Comparison of ENCODE assay signal across 22 cellular contexts in genomic region chr3:140268610-140269009, GRCh38.
"Had no signal": no experiment of that assay in that cellular context is flagged by ENCODE, and none has a peak within 500 bp of the region (broad histone marks: within the 10 kb centered on the region; RNA-seq: fewer than 3 reads in every experiment).

No MANE protein-coding gene starts in this region.

- ATAC-seq: natural killer cell treated with Interleukin-12 subunit alpha and Interleukin-12 subunit beta and Interleukin-15 and Interleukin-18, amount 100 ng/mL, for 72 hours; sciatic nerve; stimulated activated effector memory CD8-positive, alpha-beta T cell treated with anti-CD3 and anti-CD28 coated beads, Interleukin-12 subunit alpha, Interleukin-12 subunit beta, amount 100 ng/mL, for 72 hours; upper lobe of right lung had no signal

- H3K27ac ChIP-seq: hepatocyte, left ventricle myocardium inferior, ovary, right atrium auricular region, skin epidermis, suprapubic skin, thoracic aorta, tibial artery, upper lobe of right lung had no signal

- H3K4me2 ChIP-seq: hepatocyte had no signal

- H3K36me3 Mint-ChIP-seq: mesothelial cell of epicardium; naive B cell; natural killer cell treated with Interleukin-12 subunit alpha and Interleukin-12 subunit beta and Interleukin-15 and Interleukin-18, amount 100 ng/mL, for 72 hours; stimulated activated effector memory CD8-positive, alpha-beta T cell treated with anti-CD3 and anti-CD28 coated beads, Interleukin-12 subunit alpha, Interleukin-12 subunit beta, amount 100 ng/mL, for 72 hours had no signal

- H3K27me3 ChIP-seq: hepatocyte, ovary, right atrium auricular region, suprapubic skin, tibial artery, upper lobe of right lung had no signal

- DNase-seq: islet precursor cell; left ventricle myocardium inferior; mesendoderm; naive B cell; ovary; stimulated activated CD4-positive, alpha-beta T cell treated with anti-CD3 and anti-CD28 coated beads, Interleukin-4, amount 100 ng/mL, for 24 hours; stimulated activated naive CD4-positive, alpha-beta T cell; tibial artery; trophoblast cell; upper lobe of right lung had no signal

- H3K4me3 Mint-ChIP-seq: mesothelial cell of epicardium; naive B cell; natural killer cell treated with Interleukin-12 subunit alpha and Interleukin-12 subunit beta and Interleukin-15 and Interleukin-18, amount 100 ng/mL, for 72 hours; stimulated activated effector memory CD8-positive, alpha-beta T cell treated with anti-CD3 and anti-CD28 coated beads, Interleukin-12 subunit alpha, Interleukin-12 subunit beta, amount 100 ng/mL, for 72 hours; stimulated activated naive CD8-positive, alpha-beta T cell treated with anti-CD3 and anti-CD28 coated beads, Interleukin-15, Interleukin-2, amounts not matched to agents 100 ng/mL and 50 ng/mL, for 24 hours had no signal

- H3K9me3 Mint-ChIP-seq: mesothelial cell of epicardium; natural killer cell treated with Interleukin-12 subunit alpha and Interleukin-12 subunit beta and Interleukin-15 and Interleukin-18, amount 100 ng/mL, for 72 hours; stimulated activated effector memory CD8-positive, alpha-beta T cell treated with anti-CD3 and anti-CD28 coated beads, Interleukin-12 subunit alpha, Interleukin-12 subunit beta, amount 100 ng/mL, for 72 hours; stimulated activated naive CD8-positive, alpha-beta T cell treated with anti-CD3 and anti-CD28 coated beads, Interleukin-15, Interleukin-2, amounts not matched to agents 100 ng/mL and 50 ng/mL, for 24 hours had no signal

- H3K27me3 Mint-ChIP-seq: natural killer cell treated with Interleukin-12 subunit alpha and Interleukin-12 subunit beta and Interleukin-15 and Interleukin-18, amount 100 ng/mL, for 72 hours; progenitor cell of endocrine pancreas; stimulated activated naive CD8-positive, alpha-beta T cell treated with anti-CD3 and anti-CD28 coated beads, Interleukin-15, Interleukin-2, amounts not matched to agents 100 ng/mL and 50 ng/mL, for 24 hours had no signal

- H3K4me1 ChIP-seq: left ventricle myocardium inferior, right atrium auricular region, suprapubic skin, tibial artery, upper lobe of right lung had no signal

- H2AFZ ChIP-seq: hepatocyte had no signal

- H3K4me3 ChIP-seq: hepatocyte, left ventricle myocardium inferior, lung, ovary, right atrium auricular region, skin epidermis, suprapubic skin, thoracic aorta, tibial artery, upper lobe of right lung had no signal

- H3K36me3 ChIP-seq: left ventricle myocardium inferior, ovary, right atrium auricular region, suprapubic skin, thoracic aorta, tibial artery, upper lobe of right lung had no signal

- H3K27ac Mint-ChIP-seq: mesothelial cell of epicardium; naive B cell; natural killer cell treated with Interleukin-12 subunit alpha and Interleukin-12 subunit beta and Interleukin-15 and Interleukin-18, amount 100 ng/mL, for 72 hours; progenitor cell of endocrine pancreas; stimulated activated effector memory CD8-positive, alpha-beta T cell treated with anti-CD3 and anti-CD28 coated beads, Interleukin-12 subunit alpha, Interleukin-12 subunit beta, amount 100 ng/mL, for 72 hours; stimulated activated naive CD8-positive, alpha-beta T cell treated with anti-CD3 and anti-CD28 coated beads, Interleukin-15, Interleukin-2, amounts not matched to agents 100 ng/mL and 50 ng/mL, for 24 hours had no signal

- H3K4me1 Mint-ChIP-seq: mesothelial cell of epicardium; naive B cell; stimulated activated effector memory CD8-positive, alpha-beta T cell treated with anti-CD3 and anti-CD28 coated beads, Interleukin-12 subunit alpha, Interleukin-12 subunit beta, amount 100 ng/mL, for 72 hours had no signal

- H3K9me3 ChIP-seq: left ventricle myocardium inferior, ovary, right atrium auricular region, suprapubic skin, thoracic aorta, tibial artery, upper lobe of right lung had no signal
